19 cellular contexts compared by ENCODE assay signal in genomic region chr5:59103303-59103702, GRCh38.
A peak's percentile ranks its signal among the peaks of the same experiment; 100 is the strongest.
DNase-seq lines count a peak whose midpoint lies in the region; ATAC-seq and TF ChIP-seq lines count a peak whose summit lies in the region.
"Had no signal": no experiment of that assay in that cellular context is flagged by ENCODE, and none has a peak within 500 bp of the region (broad histone marks: within the 10 kb centered on the region; RNA-seq: fewer than 3 reads in every experiment).

No MANE protein-coding gene starts in this region.

- no peak overlapping the region for H3K27ac ChIP-seq in SJSA1
- H3K27ac ChIP-seq: C4-2B, GM23248, PC-9 had no signal

- H3K4me3 Mint-ChIP-seq in effector memory CD8-positive, alpha-beta T cell, result no peak overlapping the region
- H3K4me3 Mint-ChIP-seq in nephron, result no peak overlapping the region

- no peaks in the 10 kb centered on the region for H3K27me3 Mint-ChIP-seq in effector memory CD8-positive, alpha-beta T cell
- no peaks in the 10 kb centered on the region for H3K27me3 Mint-ChIP-seq in nephron (ENCODE audit: low read depth)
- H3K27me3 Mint-ChIP-seq: IgD-negative memory B cell had no signal

- no peaks in the 10 kb centered on the region for H3K9me3 ChIP-seq in SJSA1 (replicated peaks)
- H3K9me3 ChIP-seq: HAP-1, MG63 had no signal

- DNase-seq in AML-193 (lab: John Stamatoyannopoulos, UW), result peak; percentile 4 to 11
- peak; percentile 45 to 75 for DNase-seq in SJSA1 (ENCODE audit: low read depth in 1 of 2, low spot score in 2 of 2)
- no peak for DNase-seq in effector memory CD8-positive, alpha-beta T cell
- no peak for DNase-seq in OCI-M2 (lab: John Stamatoyannopoulos, UW; ENCODE audit: unreplicated experiment)
- DNase-seq in head of caudate nucleus, result no peak
- DNase-seq in T-helper 2 cell, result no peak
- DNase-seq: GM23248, MG63, NCI-H1048, NCI-H1436 treated with DMSO at 0.1 percent for 48 hours, NCI-H2029 treated with DMSO at 0.1 percent for 48 hours, NCI-H2171, NCI-H526, PC-9 had no signal

- H3K4me3 ChIP-seq in SJSA1, result no peak overlapping the region
- H3K4me3 ChIP-seq: GM23248, HAP-1, MG63, PC-9 had no signal

- H3K27ac Mint-ChIP-seq in effector memory CD8-positive, alpha-beta T cell, result peak overlapping the region; percentile 41 to 89
- H3K27ac Mint-ChIP-seq in nephron, result peak overlapping the region in 2 of 3 experiments; percentile 10 to 62
- H3K27ac Mint-ChIP-seq: IgD-negative memory B cell had no signal

- H3K4me1 ChIP-seq in SJSA1 (replicated peaks), result peaks cover 51% of the 10 kb centered on the region
- H3K4me1 ChIP-seq: HAP-1 had no signal

- no peaks in the 10 kb centered on the region for H3K27me3 ChIP-seq in SJSA1 (replicated peaks)
- H3K27me3 ChIP-seq: MG63 had no signal

- H3K36me3 Mint-ChIP-seq in effector memory CD8-positive, alpha-beta T cell (ENCODE audit: insufficient read depth), result peaks cover 6% of the 10 kb centered on the region
- H3K36me3 Mint-ChIP-seq in nephron (ENCODE audit: low read depth), result peaks cover 7% of the 10 kb centered on the region

- peaks cover 28 to 33% of the 10 kb centered on the region in 2 donors for H3K4me1 Mint-ChIP-seq in effector memory CD8-positive, alpha-beta T cell (ENCODE audit: low read depth in 2 of 2)
- H3K4me1 Mint-ChIP-seq in nephron, result peaks cover 28% of the 10 kb centered on the region

- H3K9me3 Mint-ChIP-seq in effector memory CD8-positive, alpha-beta T cell, result no peaks in the 10 kb centered on the region
- H3K9me3 Mint-ChIP-seq in nephron, result no peaks in the 10 kb centered on the region
- H3K9me3 Mint-ChIP-seq: IgD-negative memory B cell had no signal

- no peaks in the 10 kb centered on the region for H3K36me3 ChIP-seq in SJSA1
- H3K36me3 ChIP-seq: HAP-1, MG63 had no signal

- TF ChIP-seq CTCF in nephron (IDR thresholded peaks at IDR 0.05; ENCODE audit: unreplicated experiment in 3 of 3), result no peak

- no peak for ATAC-seq in effector memory CD8-positive, alpha-beta T cell (replicated peaks)
- ATAC-seq in GM21717 (IDR thresholded peaks at IDR 0.05; ENCODE audit: unreplicated experiment), result no peak

- intact Hi-C loops in head of caudate nucleus (cut with DNase I), result no loop called here

Comparison
In these comparisons a context has a peak if more than half of its experiments do, and no peak if none do; other contexts are left out.
1. DNase-seq: peak in AML-193 (2 of 2) and SJSA1 (2 of 2); none in effector memory CD8-positive, alpha-beta T cell (0 of 3), OCI-M2 (single experiment), head of caudate nucleus (0 of 42) and T-helper 2 cell (0 of 5).